8 cellular contexts compared by ENCODE assay signal in the genomic region with DNA sequence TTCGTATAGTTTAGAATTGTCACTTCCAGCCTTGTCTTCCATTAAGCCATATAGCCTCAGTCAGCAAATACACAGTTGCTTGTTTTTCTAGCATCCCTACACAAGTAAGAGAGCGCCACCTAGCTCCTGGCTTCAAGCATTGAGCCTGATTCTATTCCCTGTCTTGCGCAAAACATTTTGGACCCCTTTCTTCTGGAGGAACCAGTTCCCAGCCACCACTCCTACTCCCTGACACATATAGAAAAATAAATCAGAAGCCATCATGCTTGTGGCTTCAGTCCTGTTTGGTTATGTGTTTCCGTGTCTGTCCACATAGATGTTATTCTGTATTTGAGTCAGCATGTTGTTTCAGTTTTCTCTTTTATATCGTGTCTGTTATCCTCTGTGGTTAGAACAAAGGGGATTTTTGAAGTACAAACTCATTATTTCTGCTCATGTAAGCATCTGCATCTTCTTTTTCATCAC. TPM values are rescaled to one million over a fixed set of nuclear protein-coding genes. Genes with fewer than 3 reads are reported as not detected.
A peak's percentile ranks its signal among the peaks of the same experiment; 100 is the strongest.
DNase-seq lines count a peak whose midpoint lies in the region; ATAC-seq and TF ChIP-seq lines count a peak whose summit lies in the region.

No MANE protein-coding gene starts in this region.

- WGBS in endodermal cell (ENCODE audit: insufficient coverage in 1 of 2, insufficient read length in 1 of 2), 2 experiments: 46 to 55% methylated on average over 3 to 5 of the region's 5 CpGs

- H3K4me3 ChIP-seq in BJ (ENCODE audit: low read depth, low read length): no peak overlapping the region
- no peak overlapping the region for H3K4me3 ChIP-seq in endodermal cell (ENCODE audit: low read length)
- H3K4me3 ChIP-seq in tibial artery: no peak overlapping the region

- no peak overlapping the region for H3K27ac Mint-ChIP-seq in endodermal cell
- H3K27ac Mint-ChIP-seq in natural killer cell: no peak overlapping the region

- H3K36me3 Mint-ChIP-seq in endodermal cell (ENCODE audit: low read depth): no peaks in the 10 kb centered on the region
- H3K36me3 Mint-ChIP-seq in natural killer cell: no peaks in the 10 kb centered on the region

- ATAC-seq in GM18520 (IDR thresholded peaks at IDR 0.05; ENCODE audit: unreplicated experiment): peak; percentile 99
- peak; percentile 94 for ATAC-seq in HG02970 (IDR thresholded peaks at IDR 0.05; ENCODE audit: low FRiP score, unreplicated experiment)
- peak in 2 of 3 donors; percentile 38 to 54 for ATAC-seq in natural killer cell

- H3K9me3 ChIP-seq in endodermal cell (ENCODE audit: control insufficient read depth, low read length) (no peaks in the 10 kb centered on the region), tibial artery (no peaks in the 10 kb centered on the region)

- CTCF ChIA-PET in BJ (lab: Yijun Ruan, JAX): interaction anchor here (1.5 to 1.6 kb wide), 2 partner anchors 77 to 142 kb away, joined by 4 to 8 read pairs; no protein-coding TSS in a partner anchor

- H3K4me1 ChIP-seq in endodermal cell (ENCODE audit: control insufficient read depth, insufficient read depth, low read length) (no peaks in the 10 kb centered on the region), tibial artery (no peaks in the 10 kb centered on the region)

- no peaks in the 10 kb centered on the region for H3K9me3 Mint-ChIP-seq in endodermal cell
- no peaks in the 10 kb centered on the region for H3K9me3 Mint-ChIP-seq in natural killer cell

- DNase-seq in BJ (ENCODE audit: low read depth) (no peak), NCI-H2081 treated with DMSO at 0.1 percent for 48 hours (lab: John Stamatoyannopoulos, UW) (peak; percentile 8), endodermal cell (peak; percentile 79), natural killer cell (peak; percentile 15), tibial artery (peak; percentile 45 to 59)
- peak; percentile 63 for DNase-seq in activated CD4-positive, alpha-beta T cell treated with anti-CD3 and anti-CD28 coated beads for 48 hours

- peak; percentile 71 for TF ChIP-seq CTCF in BJ (IDR thresholded peaks at IDR 0.05; ENCODE audit: insufficient read depth, low read depth, low read length)
- TF ChIP-seq CTCF in endodermal cell (conservative IDR thresholded peaks at IDR 0.05): peak; percentile 91
- TF ChIP-seq CTCF in natural killer cell (IDR thresholded peaks at IDR 0.05): peak; percentile 52
- TF ChIP-seq CTCF in tibial artery (IDR thresholded peaks at IDR 0.05): peak; percentile 41 to 50

- peaks cover 6% of the 10 kb centered on the region for H3K4me1 Mint-ChIP-seq in endodermal cell
- no peaks in the 10 kb centered on the region for H3K4me1 Mint-ChIP-seq in natural killer cell

- H3K27me3 ChIP-seq in BJ (ENCODE audit: control insufficient read depth, insufficient read depth, low read length) (no peaks in the 10 kb centered on the region), endodermal cell (ENCODE audit: control insufficient read depth, insufficient read depth, low read length, poor library complexity, severe bottlenecking) (no peaks in the 10 kb centered on the region), tibial artery (no peaks in the 10 kb centered on the region)

- H3K27me3 Mint-ChIP-seq in endodermal cell (ENCODE audit: insufficient read depth): no peaks in the 10 kb centered on the region
- H3K27me3 Mint-ChIP-seq in natural killer cell (ENCODE audit: low read depth in 2 of 2): no peaks in the 10 kb centered on the region

- no peak overlapping the region for H3K4me3 Mint-ChIP-seq in endodermal cell
- H3K4me3 Mint-ChIP-seq in natural killer cell: no peak overlapping the region

- POLR2A ChIA-PET in BJ (lab: Charles Lee): no interaction called here

- H3K27ac ChIP-seq in endodermal cell (ENCODE audit: low read depth, low read length) (no peak overlapping the region), tibial artery (no peak overlapping the region)

- no peak overlapping the region for H3K9ac ChIP-seq in endodermal cell (ENCODE audit: extremely low read depth, low read length, poor library complexity, severe bottlenecking)

- intact Hi-C loops in natural killer cell (cut with micrococcal nuclease) (loop anchor here (2.0 kb wide), 2 partner anchors 76 to 142 kb away; no protein-coding TSS in a partner anchor), tibial artery (cut with DNase I; ENCODE audit: low total_unique reads) (no loop called here)

- H3K36me3 ChIP-seq in BJ (ENCODE audit: control insufficient read depth, insufficient read depth, low read length): no peaks in the 10 kb centered on the region
- H3K36me3 ChIP-seq in endodermal cell (ENCODE audit: control insufficient read depth, insufficient read depth, low read length): no peaks in the 10 kb centered on the region
- H3K36me3 ChIP-seq in tibial artery: peaks cover 0 to 3% (median 0%) of the 10 kb centered on the region in 3 donors

RNA-seq across cellular contexts. Expression of a gene that starts 59.9 kb away (rescaled TPM):
- polyA plus RNA-seq in BJ (2011; rRNA removed): 5.6 and 8.6 TPM in 2 replicates
- polyA minus RNA-seq in BJ (2011; rRNA and poly(A)+ RNA removed): 2.2 and 8.6 TPM in 2 replicates
- total RNA-seq in endodermal cell (10 to 100 TPM in 1 of 2 donors, 1 to 10 TPM in 1; 8.9 to 10.2 TPM), natural killer cell (10 to 100 TPM in 1 of 3 donors, 1 to 10 TPM in 2; 5.1 to 10.2 (median 7.6) TPM)
- 6.0 TPM for polyA plus RNA-seq in endodermal cell (2013, experiment 1 of 2)
- 5.4 TPM for polyA plus RNA-seq in endodermal cell (2013, experiment 2 of 2)

Comparison
In these comparisons a context has a peak if more than half of its experiments do, and no peak if none do; other contexts are left out.
1. ATAC-seq: peak in every context shown above with its lines; median percentile 99 in GM18520; 94 in HG02970; 46 in natural killer cell.